ENCODE assay signal across 32 cellular contexts in the genomic region with DNA sequence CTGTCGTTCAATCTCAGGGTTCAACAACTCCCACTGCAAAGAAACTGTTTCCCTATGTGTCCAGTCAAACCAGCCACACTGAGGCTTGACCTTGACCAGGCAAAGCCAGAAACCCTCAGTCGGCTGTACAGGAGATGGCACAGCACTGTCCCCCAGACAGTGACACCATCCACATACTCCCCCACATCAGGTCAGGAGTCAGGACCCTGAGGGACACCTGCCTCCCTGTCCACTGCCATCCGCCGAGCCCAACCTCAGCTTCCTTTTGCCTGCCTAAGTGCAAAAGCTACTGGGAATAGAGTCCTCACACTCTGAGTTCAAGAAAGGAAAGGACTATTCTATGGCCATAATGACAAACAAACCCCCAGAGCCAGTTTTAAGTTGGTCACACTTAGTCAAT.
"Had no signal": no experiment of that assay in that cellular context is flagged by ENCODE, and none has a peak within 500 bp of the region (broad histone marks: within the 10 kb centered on the region; RNA-seq: fewer than 3 reads in every experiment).

No MANE protein-coding gene starts in this region.

- H3K27me3 ChIP-seq: ascending aorta, MG63 had no signal

- H3K36me3 ChIP-seq: MG63 had no signal

- H3K4me2 ChIP-seq: PC-9 had no signal

- H3K4me3 ChIP-seq: ascending aorta, MG63, PC-9 had no signal

- H3K27me3 Mint-ChIP-seq: activated CD4-positive, alpha-beta T cell treated with anti-CD3 and anti-CD28 coated beads for 36 hours; activated T-cell treated with anti-CD3 and anti-CD28 coated beads, Interleukin-2, amount 50 U/mL, for 24 hours had no signal

- H3K9me3 Mint-ChIP-seq: activated naive CD8-positive, alpha-beta T cell treated with anti-CD3 and anti-CD28 coated beads for 36 hours had no signal

- FAIRE-seq: RCC 7860, TTC549 had no signal

- H2AFZ ChIP-seq: PC-9 had no signal

- H3K9me3 ChIP-seq: ascending aorta, MG63 had no signal

- H3K27ac Mint-ChIP-seq: activated CD4-positive, alpha-beta T cell treated with anti-CD3 and anti-CD28 coated beads for 36 hours; activated CD4-positive, alpha-beta T cell treated with anti-CD3 and anti-CD28 coated beads, Interleukin-2, amount 10 ng/mL, durations not matched to agents 7 days and 5 days; activated CD8-positive, alpha-beta T cell treated with anti-CD3 and anti-CD28 coated beads, Interleukin-2, amount 10 ng/mL, durations not matched to agents 7 days and 5 days; activated naive CD8-positive, alpha-beta T cell treated with anti-CD3 and anti-CD28 coated beads for 36 hours; activated T-cell treated with anti-CD3 and anti-CD28 coated beads, Interleukin-2, amount 50 U/mL, for 24 hours had no signal

- H3K4me1 ChIP-seq: ascending aorta had no signal

- H3K27ac ChIP-seq: ascending aorta, PC-9, RWPE1 had no signal

- DNase-seq: activated CD4-positive, alpha-beta T cell treated with anti-CD3 and anti-CD28 coated beads for 36 hours; activated CD4-positive, alpha-beta T cell treated with anti-CD3 and anti-CD28 coated beads, Interleukin-2, amount 10 ng/mL, durations not matched to agents 7 days and 5 days; activated CD4-positive, alpha-beta T cell treated with anti-CD3 and anti-CD28 coated beads, Interleukin-2, amount 50 U/mL, for 48 hours; activated CD8-positive, alpha-beta T cell treated with anti-CD3 and anti-CD28 coated beads, Interleukin-2, amount 10 ng/mL, durations not matched to agents 7 days and 5 days; activated gamma-delta T cell treated with Interleukin-2 at 50 U/mL for 16 hours; activated naive CD4-positive, alpha-beta T cell treated with anti-CD3 and anti-CD28 coated beads, Interleukin-2, amount 50 U/mL, for 16 hours; activated naive CD8-positive, alpha-beta T cell treated with anti-CD3 and anti-CD28 coated beads for 36 hours; activated T-cell treated with anti-CD3 and anti-CD28 coated beads, Interleukin-2, amount 50 U/mL, for 24 hours; amniotic stem cell; caudate nucleus; cerebellar nuclear complex; Karpas-422; KBM-7; MG63; NCI-H1048; NCI-H1105 treated with DMSO at 0.1 percent for 48 hours; NCI-H1436 treated with DMSO at 0.1 percent for 48 hours; NCI-H187; NCI-H2029 treated with DMSO at 0.1 percent for 48 hours; NCI-H2107; NCI-H2171; NCI-H510A; NCI-H526; NCI-H748 treated with DMSO at 0.1 percent for 48 hours; NK-92 treated with Interleukin-12 subunit alpha and Interleukin-12 subunit beta, amount 100 ng/mL, for 24 hours; PC-9; SIG-M5; T-cell had no signal

- H3K36me3 Mint-ChIP-seq: activated naive CD8-positive, alpha-beta T cell treated with anti-CD3 and anti-CD28 coated beads for 36 hours had no signal

- H3K4me3 Mint-ChIP-seq: activated CD4-positive, alpha-beta T cell treated with anti-CD3 and anti-CD28 coated beads for 36 hours; activated CD4-positive, alpha-beta T cell treated with anti-CD3 and anti-CD28 coated beads, Interleukin-2, amount 10 ng/mL, durations not matched to agents 7 days and 5 days; activated CD8-positive, alpha-beta T cell treated with anti-CD3 and anti-CD28 coated beads, Interleukin-2, amount 10 ng/mL, durations not matched to agents 7 days and 5 days; activated naive CD8-positive, alpha-beta T cell treated with anti-CD3 and anti-CD28 coated beads for 36 hours; activated T-cell treated with anti-CD3 and anti-CD28 coated beads, Interleukin-2, amount 50 U/mL, for 24 hours had no signal
